9 cellular contexts compared by ENCODE assay signal in genomic region chr1:244920911-244921310, GRCh38. TPM values are rescaled to one million over a fixed set of nuclear protein-coding genes. Genes with fewer than 3 reads are reported as not detected.
DNase-seq lines count a peak whose midpoint lies in the region; ATAC-seq and TF ChIP-seq lines count a peak whose summit lies in the region.
"Had no signal": no experiment of that assay in that cellular context is flagged by ENCODE, and none has a peak within 500 bp of the region (broad histone marks: within the 10 kb centered on the region; RNA-seq: fewer than 3 reads in every experiment).

No MANE protein-coding gene starts in this region.

- H3K27me3 ChIP-seq in gastroesophageal sphincter, result no peaks in the 10 kb centered on the region

- ATAC-seq in GM18858 (IDR thresholded peaks at IDR 0.05; ENCODE audit: unreplicated experiment) (peak; percentile 65), HG03575 (IDR thresholded peaks at IDR 0.05; ENCODE audit: extremely low read depth, insufficient number of reproducible peaks, low FRiP score, unreplicated experiment) (peak; percentile 47), gastroesophageal sphincter (no peak)

- 79 to 88% methylated on average over 3 of the region's 3 CpGs for WGBS in gastroesophageal sphincter (ENCODE audit: low coverage in 1 of 2), 2 donors

- no peak overlapping the region for H3K27ac ChIP-seq in gastroesophageal sphincter

- TF ChIP-seq POLR2A in gastroesophageal sphincter (IDR thresholded peaks at IDR 0.05), result no peak

- H3K4me1 ChIP-seq in gastroesophageal sphincter, result peaks cover 0 to 15% (median 0%) of the 10 kb centered on the region in 3 donors

- DNase-seq in HCEC 1CT (peak; percentile 33), germinal center (ENCODE audit: low spot score) (peak; percentile 52), head of caudate nucleus (no peak), glomerular visceral epithelial cell (ENCODE audit: extremely low spot score) (no peak)
- DNase-seq in activated T-helper 2 cell treated with anti-CD3 and anti-CD28 coated beads, Interferon-gamma antibody, Interleukin-2, Interleukin-4, amounts not matched to agents 10 μg/mL and 5 μg/mL and 100 μg/mL, durations not matched to agents 14 hours and 24 hours and 36 hours (ENCODE audit: low spot score), result no peak
- DNase-seq: stimulated activated CD4-positive, alpha-beta T cell treated with anti-CD3 and anti-CD28 coated beads, Interleukin-4, amount 100 ng/mL, for 24 hours had no signal

- H3K36me3 Mint-ChIP-seq in activated T-helper 2 cell treated with anti-CD3 and anti-CD28 coated beads, Interferon-gamma antibody, Interleukin-2, Interleukin-4, amounts not matched to agents 10 μg/mL and 5 μg/mL and 100 μg/mL, durations not matched to agents 14 hours and 24 hours and 36 hours (ENCODE audit: low read depth), result no peaks in the 10 kb centered on the region

- no peak overlapping the region for H3K27ac Mint-ChIP-seq in activated T-helper 2 cell treated with anti-CD3 and anti-CD28 coated beads, Interferon-gamma antibody, Interleukin-2, Interleukin-4, amounts not matched to agents 10 μg/mL and 5 μg/mL and 100 μg/mL, durations not matched to agents 14 hours and 24 hours and 36 hours

- H3K4me1 Mint-ChIP-seq in activated T-helper 2 cell treated with anti-CD3 and anti-CD28 coated beads, Interferon-gamma antibody, Interleukin-2, Interleukin-4, amounts not matched to agents 10 μg/mL and 5 μg/mL and 100 μg/mL, durations not matched to agents 14 hours and 24 hours and 36 hours (ENCODE audit: low read depth), result peaks cover 14% of the 10 kb centered on the region

- no peak for TF ChIP-seq CTCF in gastroesophageal sphincter (IDR thresholded peaks at IDR 0.05)

- H3K36me3 ChIP-seq in gastroesophageal sphincter, result no peaks in the 10 kb centered on the region

- intact Hi-C loops in head of caudate nucleus (cut with DNase I), result no loop called here
- intact Hi-C loops in activated T-helper 2 cell treated with anti-CD3 and anti-CD28 coated beads, Interferon-gamma antibody, Interleukin-2, Interleukin-4, amounts not matched to agents 10 μg/mL and 5 μg/mL and 100 μg/mL, durations not matched to agents 14 hours and 24 hours and 36 hours (cut with micrococcal nuclease), result no loop called here

- peaks cover 33% of the 10 kb centered on the region for H3K27me3 Mint-ChIP-seq in activated T-helper 2 cell treated with anti-CD3 and anti-CD28 coated beads, Interferon-gamma antibody, Interleukin-2, Interleukin-4, amounts not matched to agents 10 μg/mL and 5 μg/mL and 100 μg/mL, durations not matched to agents 14 hours and 24 hours and 36 hours (ENCODE audit: low read depth)

- TF ChIP-seq EP300 in gastroesophageal sphincter (IDR thresholded peaks at IDR 0.05), result no peak

- no peaks in the 10 kb centered on the region for H3K9me3 ChIP-seq in gastroesophageal sphincter

- no peak overlapping the region for H3K4me3 Mint-ChIP-seq in activated T-helper 2 cell treated with anti-CD3 and anti-CD28 coated beads, Interferon-gamma antibody, Interleukin-2, Interleukin-4, amounts not matched to agents 10 μg/mL and 5 μg/mL and 100 μg/mL, durations not matched to agents 14 hours and 24 hours and 36 hours (ENCODE audit: low read depth)

- no peaks in the 10 kb centered on the region for H3K9me3 Mint-ChIP-seq in activated T-helper 2 cell treated with anti-CD3 and anti-CD28 coated beads, Interferon-gamma antibody, Interleukin-2, Interleukin-4, amounts not matched to agents 10 μg/mL and 5 μg/mL and 100 μg/mL, durations not matched to agents 14 hours and 24 hours and 36 hours

- no peak overlapping the region for H3K4me3 ChIP-seq in gastroesophageal sphincter

RNA-seq across cellular contexts. Expression of gene HNRNPU, which starts 56.6 kb away (rescaled TPM):
- 100 to 1,000 TPM; 284 to 367 (median 323) TPM for total RNA-seq in gastroesophageal sphincter
- total RNA-seq in activated T-helper 2 cell treated with anti-CD3 and anti-CD28 coated beads, Interferon-gamma antibody, Interleukin-2, Interleukin-4, amounts not matched to agents 10 μg/mL and 5 μg/mL and 100 μg/mL, durations not matched to agents 14 hours and 24 hours and 36 hours, result 569 and 589 TPM in 2 replicates

Comparison
In these comparisons a context has a peak if more than half of its experiments do, and no peak if none do; other contexts are left out.
1. DNase-seq: peak in HCEC 1CT (single experiment) and germinal center (single experiment); none in head of caudate nucleus (0 of 42), glomerular visceral epithelial cell (single experiment) and activated T-helper 2 cell treated with anti-CD3 and anti-CD28 coated beads, Interferon-gamma antibody, Interleukin-2, Interleukin-4, amounts not matched to agents 10 μg/mL and 5 μg/mL and 100 μg/mL, durations not matched to agents 14 hours and 24 hours and 36 hours (single experiment).